In genomic region chr17:46922804-46923635, GRCh38 we compare ENCODE assay signal across 1 cellular context.
TF ChIP-seq lines count a peak whose summit lies in the region.

TSS of gene GOSR2 (plus strand) at chr17:46923160. CDS start at chr17:46923193, 33 bp downstream.

TF ChIP-seq in K562, 482 proteins besides CTCF, POLR2A, EP300 and RAD21 (continued from another document):
- TF ChIP-seq THAP12 (CRISPR knock-in tag; IDR thresholded peaks at IDR 0.05): peak; percentile 64; the same call in 1 of the 2 replicates
- peak; percentile 47 for TF ChIP-seq HNRNPLL (IDR thresholded peaks at IDR 0.05; ENCODE audit: low read depth, low read length, poor library complexity, severe bottlenecking)
- peak; percentile 94 for TF ChIP-seq ETV5 (CRISPR knock-in tag; IDR thresholded peaks at IDR 0.05; ENCODE audit: low read depth)
- peak; percentile 74 for TF ChIP-seq U2AF1 (optimal IDR thresholded peaks at IDR 0.05; ENCODE audit: low read depth, low read length)
- peak in 2 of 3 experiments; percentile 59 to 65 for TF ChIP-seq YY1 (IDR thresholded peaks at IDR 0.05; ENCODE audit: borderline replicate concordance in 1 of 3, control insufficient read depth in 1 of 3, extremely low read depth in 1 of 3, insufficient read depth in 3 of 3, insufficient read length in 1 of 3, insufficient replicate concordance in 2 of 3, low read depth in 1 of 3, low read length in 2 of 3)
- peak; percentile 91 for TF ChIP-seq PML (IDR thresholded peaks at IDR 0.05; ENCODE audit: low read length)
- TF ChIP-seq VEZF1 (CRISPR knock-in tag; IDR thresholded peaks at IDR 0.05): peak; percentile 100
- 0 out of 2 replicates have a peak, but pooled peaks have one; percentile 15 for TF ChIP-seq HDAC8 (tag; IDR thresholded peaks at IDR 0.05)
- no peak for TF ChIP-seq PHB (CRISPR knock-in tag; IDR thresholded peaks at IDR 0.05)
- peak in 1 of 2 experiments; percentile 82; a peak in 1 of 4 replicates for TF ChIP-seq MLX (CRISPR knock-in tag; conservative IDR thresholded peaks at IDR 0.05)
- no peak for TF ChIP-seq ID3 (CRISPR knock-in tag; IDR thresholded peaks at IDR 0.05)
- TF ChIP-seq ID3 (tag; IDR thresholded peaks at IDR 0.05): peak; percentile 84
- TF ChIP-seq MEF2A (IDR thresholded peaks at IDR 0.05; ENCODE audit: control insufficient read depth, low read depth, low read length): no peak
- TF ChIP-seq SPI1 (IDR thresholded peaks at IDR 0.05; ENCODE audit: borderline replicate concordance, low read depth, low read length): peak; percentile 37; the same call in 1 of the 2 replicates
- no peak for TF ChIP-seq ZNF347 (CRISPR knock-in tag; IDR thresholded peaks at IDR 0.05; ENCODE audit: low read depth)
- no peak for TF ChIP-seq HNRNPL (IDR thresholded peaks at IDR 0.05; ENCODE audit: low read depth, low read length)
- TF ChIP-seq TSHZ1 (CRISPR knock-in tag; IDR thresholded peaks at IDR 0.05): no peak
- peak; percentile 86 for TF ChIP-seq ZBTB26 (CRISPR knock-in tag; IDR thresholded peaks at IDR 0.05)
- peak; percentile 32; the same call in 1 of the 2 replicates for TF ChIP-seq CREB1 (IDR thresholded peaks at IDR 0.05)
- peak; percentile 71; the same call in 1 of the 2 replicates for TF ChIP-seq CREB1 (CRISPR knock-in tag; IDR thresholded peaks at IDR 0.05)
- TF ChIP-seq SAP30 (IDR thresholded peaks at IDR 0.05; ENCODE audit: borderline replicate concordance, insufficient read depth, low read depth, low read length, poor library complexity, severe bottlenecking): peak; percentile 86
- TF ChIP-seq RCOR1 (IDR thresholded peaks at IDR 0.05; ENCODE audit: borderline replicate concordance in 1 of 2, low read depth in 2 of 2, low read length in 2 of 2): no peak
- TF ChIP-seq AFF1 (IDR thresholded peaks at IDR 0.05; ENCODE audit: low read depth in 1 of 2, partially characterized antibody in 2 of 2): peak; percentile 20 to 76
- peak; percentile 59; the same call in 1 of the 2 replicates for TF ChIP-seq HMGXB4 (CRISPR knock-in tag; IDR thresholded peaks at IDR 0.05)
- no peak; the same call in 1 of the 2 replicates for TF ChIP-seq E2F5 (CRISPR knock-in tag; IDR thresholded peaks at IDR 0.05)
- TF ChIP-seq ZNF511 (CRISPR knock-in tag; IDR thresholded peaks at IDR 0.05): peak; percentile 42; the same call in 1 of the 2 replicates
- no peak for TF ChIP-seq ZNF551 (CRISPR knock-in tag; IDR thresholded peaks at IDR 0.05)
- peak; percentile 91 for TF ChIP-seq MTA1 (IDR thresholded peaks at IDR 0.05; ENCODE audit: borderline replicate concordance)
- no peak for TF ChIP-seq MCM2 (IDR thresholded peaks at IDR 0.05; ENCODE audit: low read depth)
- peak; percentile 87 for TF ChIP-seq KLF1 (tag; IDR thresholded peaks at IDR 0.05)
- 0 out of 2 replicates have a peak, but pooled peaks have one; percentile 36 for TF ChIP-seq CBFB (CRISPR knock-in tag; IDR thresholded peaks at IDR 0.05)
- TF ChIP-seq ELF2 (CRISPR knock-in tag; IDR thresholded peaks at IDR 0.05): peak; percentile 95
- TF ChIP-seq DNMT1 (IDR thresholded peaks at IDR 0.05): no peak
- TF ChIP-seq NRF1 (conservative IDR thresholded peaks at IDR 0.05 in 1 of 2, IDR thresholded peaks at IDR 0.05 in 1 of 2): peak; percentile 49 to 50; a peak in 2 of 4 replicates
- peak; percentile 63 for TF ChIP-seq ZNF395 (CRISPR knock-in tag; IDR thresholded peaks at IDR 0.05)
- TF ChIP-seq IFI16 (CRISPR knock-in tag; IDR thresholded peaks at IDR 0.05): no peak
